In genomic region chr2:41990688-41991087, GRCh38 we compare ENCODE assay signal across 1 cellular context.
TF ChIP-seq lines count a peak whose summit lies in the region.

No MANE protein-coding gene starts in this region.

TF ChIP-seq in GM23338, 12 proteins besides CTCF, POLR2A, EP300 and RAD21 (continued from another document):
- no peak for TF ChIP-seq ZNF462 (CRISPR knock-in tag; IDR thresholded peaks at IDR 0.05)
